13 cellular contexts compared by ENCODE assay signal in genomic region chr3:196604548-196604947, GRCh38. TPM values are rescaled to one million over a fixed set of nuclear protein-coding genes. Genes with fewer than 3 reads are reported as not detected.
A peak's percentile ranks its signal among the peaks of the same experiment; 100 is the strongest.
DNase-seq lines count a peak whose midpoint lies in the region; ATAC-seq and TF ChIP-seq lines count a peak whose summit lies in the region.
"Had no signal": no experiment of that assay in that cellular context is flagged by ENCODE, and none has a peak within 500 bp of the region (broad histone marks: within the 10 kb centered on the region; RNA-seq: fewer than 3 reads in every experiment).

No MANE protein-coding gene starts in this region.

- H3K4me3 Mint-ChIP-seq in Calu3 (ENCODE audit: low read depth, unreplicated experiment): no peak overlapping the region
- H3K4me3 Mint-ChIP-seq in osteocyte (ENCODE audit: unreplicated experiment): no peak overlapping the region
- H3K4me3 Mint-ChIP-seq: neural crest cell had no signal

- no TSS peak for BruUV-seq in Calu3 (replicated peaks; lab: Mats Ljungman, UMichigan)

- no peaks in the 10 kb centered on the region for H4K20me1 ChIP-seq in OCI-LY1 (ENCODE audit: insufficient read depth, low read length)

- DNase-seq in Calu3 (peak; percentile 17), osteocyte (ENCODE audit: extremely low spot score, unreplicated experiment) (peak; percentile 56), amniotic stem cell (lab: John Stamatoyannopoulos, UW) (no peak), tibial artery (no peak), right atrium auricular region (ENCODE audit: low spot score) (no peak)
- DNase-seq in activated T-cell treated with anti-CD3 and anti-CD28 coated beads, Interleukin-2, amount 50 U/mL, for 1 hour: peak; percentile 67
- DNase-seq: DMS79, hypothalamus, NCI-H1092, SW 1271 had no signal

- CTCF ChIA-PET in Calu3 (lab: Charles Lee): no interaction called here

- H3K4me1 Mint-ChIP-seq in Calu3 (ENCODE audit: low read depth, unreplicated experiment) (peaks cover 5% of the 10 kb centered on the region), osteocyte (ENCODE audit: unreplicated experiment) (peaks cover 7% of the 10 kb centered on the region)

- no peaks in the 10 kb centered on the region for H3F3A ChIP-seq in OCI-LY1 (ENCODE audit: insufficient read depth, low read length)

- H3K36me3 ChIP-seq in OCI-LY1 (ENCODE audit: insufficient read depth, low read length) (no peaks in the 10 kb centered on the region), tibial artery (no peaks in the 10 kb centered on the region), right atrium auricular region (no peaks in the 10 kb centered on the region)

- no peaks in the 10 kb centered on the region for H3K9me2 ChIP-seq in OCI-LY1 (ENCODE audit: low read depth, low read length)

- no peaks in the 10 kb centered on the region for H3K79me2 ChIP-seq in OCI-LY1 (ENCODE audit: insufficient read depth, low read length)

- H3K27ac ChIP-seq in OCI-LY1 (ENCODE audit: low read depth, low read length, poor library complexity, severe bottlenecking) (no peak overlapping the region), tibial artery (no peak overlapping the region), right atrium auricular region (no peak overlapping the region)

- peak overlapping the region; percentile 40; the same call in 1 of the 2 replicates for H3K4me2 ChIP-seq in OCI-LY1 (ENCODE audit: low read length)

- H3K36me3 Mint-ChIP-seq in Calu3 (ENCODE audit: insufficient read depth, unreplicated experiment): no peaks in the 10 kb centered on the region
- H3K36me3 Mint-ChIP-seq in osteocyte (ENCODE audit: unreplicated experiment): peaks cover 2% of the 10 kb centered on the region

- ATAC-seq in HG02885 (IDR thresholded peaks at IDR 0.05; ENCODE audit: poor library complexity, unreplicated experiment): no peak

- H3K9ac ChIP-seq in OCI-LY1 (ENCODE audit: low read length): no peak overlapping the region

- TF ChIP-seq CTCF in Calu3 (IDR thresholded peaks at IDR 0.05; ENCODE audit: unreplicated experiment) (no peak), OCI-LY1 (IDR thresholded peaks at IDR 0.05; ENCODE audit: low read length) (peak; percentile 12; the same call in 1 of the 2 replicates), osteocyte (IDR thresholded peaks at IDR 0.05) (no peak), tibial artery (IDR thresholded peaks at IDR 0.05) (no peak), right atrium auricular region (IDR thresholded peaks at IDR 0.05) (no peak)

- peaks cover 11% of the 10 kb centered on the region for H3K4me1 ChIP-seq in OCI-LY1 (ENCODE audit: insufficient read depth, low read length, severe bottlenecking)
- no peaks in the 10 kb centered on the region for H3K4me1 ChIP-seq in tibial artery
- peaks cover 0 to 6% of the 10 kb centered on the region in 2 donors for H3K4me1 ChIP-seq in right atrium auricular region

- peaks cover 37% of the 10 kb centered on the region for H3K27me3 Mint-ChIP-seq in Calu3 (ENCODE audit: unreplicated experiment)
- peaks cover 50% of the 10 kb centered on the region for H3K27me3 Mint-ChIP-seq in osteocyte (ENCODE audit: unreplicated experiment)

- intact Hi-C loops in Calu3 (cut with micrococcal nuclease; ENCODE audit: unreplicated experiment): loop anchor here (10.0 kb wide), 1 partner anchor 340 kb away; the partner anchor contains the start of gene NCBP2
- intact Hi-C loops in tibial artery (cut with DNase I; ENCODE audit: low total_unique reads): loop anchor here (5.0 kb wide), 1 partner anchor 78 kb away; no protein-coding TSS in a partner anchor

- H3K9me3 ChIP-seq in OCI-LY1 (ENCODE audit: low read length) (no peaks in the 10 kb centered on the region), tibial artery (no peaks in the 10 kb centered on the region), right atrium auricular region (no peaks in the 10 kb centered on the region)

- H3K4me3 ChIP-seq in OCI-LY1 (ENCODE audit: low read depth, low read length, poor library complexity, severe bottlenecking) (no peak overlapping the region), tibial artery (no peak overlapping the region), right atrium auricular region (no peak overlapping the region)

- H3K27ac Mint-ChIP-seq in Calu3 (ENCODE audit: unreplicated experiment) (no peak overlapping the region), osteocyte (ENCODE audit: unreplicated experiment) (no peak overlapping the region)

- H3K27me3 ChIP-seq in OCI-LY1 (ENCODE audit: insufficient read depth, low read length) (peaks cover 4% of the 10 kb centered on the region; the same call in 1 of the 2 replicates), tibial artery (peaks cover 0 to 4% of the 10 kb centered on the region in 2 donors), right atrium auricular region (no peaks in the 10 kb centered on the region)

- no peaks in the 10 kb centered on the region for H3K9me3 Mint-ChIP-seq in Calu3 (ENCODE audit: low read depth, unreplicated experiment)
- H3K9me3 Mint-ChIP-seq in osteocyte (ENCODE audit: unreplicated experiment): peaks cover 4% of the 10 kb centered on the region
- H3K9me3 Mint-ChIP-seq: neural crest cell had no signal

- H2AFZ ChIP-seq in OCI-LY1 (ENCODE audit: low read length): no peak overlapping the region

RNA-seq across cellular contexts. Expression of gene NRROS, which starts 34.9 kb away (rescaled TPM):
- total RNA-seq in Calu3 (2022): 0.39 and 0.99 TPM in 2 replicates
- total RNA-seq in osteocyte: 0.13 and 0.24 TPM in 2 replicates
- 1 to 10 TPM; 2.4 to 4.8 TPM for total RNA-seq in right atrium auricular region

RNA-seq across cellular contexts. Expression of gene FBXO45, which starts 36.1 kb away (rescaled TPM):
- total RNA-seq in Calu3 (2022) (10.8 and 12.1 TPM in 2 replicates), osteocyte (7.8 and 8.2 TPM in 2 replicates), right atrium auricular region (1 to 10 TPM; 6.3 to 6.5 TPM)

RNA-seq across cellular contexts. Expression of gene WDR53, which starts 36.2 kb away (rescaled TPM):
- 20.3 and 23.9 TPM in 2 replicates for total RNA-seq in Calu3 (2022)
- 15.4 and 16.5 TPM in 2 replicates for total RNA-seq in osteocyte
- 1 to 10 TPM; 3.0 to 4.3 TPM for total RNA-seq in right atrium auricular region

Comparison
In these comparisons a context has a peak if more than half of its experiments do, and no peak if none do; other contexts are left out.
1. DNase-seq: peak in Calu3 (single experiment), activated T-cell treated with anti-CD3 and anti-CD28 coated beads, Interleukin-2, amount 50 U/mL, for 1 hour (single experiment) and osteocyte (single experiment); none in amniotic stem cell (single experiment), tibial artery (0 of 2) and right atrium auricular region (single experiment).